Comparison of ENCODE assay signal across 8 cellular contexts in the genomic region with DNA sequence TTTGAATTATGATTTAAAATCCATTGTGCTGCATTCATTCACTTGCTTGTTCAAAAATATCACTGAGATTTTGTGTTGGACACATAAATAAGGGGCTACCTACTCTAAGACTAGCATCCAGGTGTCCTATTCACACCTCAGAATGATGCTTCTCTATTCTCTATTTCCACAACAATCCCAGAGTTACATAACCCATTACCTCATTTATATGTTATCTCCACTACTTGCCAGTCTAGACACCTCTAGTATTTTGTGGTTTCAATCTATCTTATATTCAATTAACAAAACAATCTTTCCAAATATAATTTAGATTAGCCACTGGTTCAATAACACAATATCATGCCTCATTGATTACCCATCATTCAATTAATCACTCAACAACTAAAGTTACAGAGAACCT.
"Had no signal": no experiment of that assay in that cellular context is flagged by ENCODE, and none has a peak within 500 bp of the region (broad histone marks: within the 10 kb centered on the region; RNA-seq: fewer than 3 reads in every experiment).

No MANE protein-coding gene starts in this region.

- H3K27ac ChIP-seq: KMS-11 had no signal

- FAIRE-seq: H1, H54, HTR-8/SVneo had no signal

- H3K4me2 ChIP-seq: GM23338, KMS-11 had no signal

- ATAC-seq: GM23338 had no signal

- H3K9ac ChIP-seq: KMS-11 had no signal

- H2AFZ ChIP-seq: GM23338 had no signal

- DNase-seq: H9, HCEC 1CT, KBM-7 had no signal

- H3K4me3 ChIP-seq: GM23338 had no signal
